15 cellular contexts compared by ENCODE assay signal in the genomic region with DNA sequence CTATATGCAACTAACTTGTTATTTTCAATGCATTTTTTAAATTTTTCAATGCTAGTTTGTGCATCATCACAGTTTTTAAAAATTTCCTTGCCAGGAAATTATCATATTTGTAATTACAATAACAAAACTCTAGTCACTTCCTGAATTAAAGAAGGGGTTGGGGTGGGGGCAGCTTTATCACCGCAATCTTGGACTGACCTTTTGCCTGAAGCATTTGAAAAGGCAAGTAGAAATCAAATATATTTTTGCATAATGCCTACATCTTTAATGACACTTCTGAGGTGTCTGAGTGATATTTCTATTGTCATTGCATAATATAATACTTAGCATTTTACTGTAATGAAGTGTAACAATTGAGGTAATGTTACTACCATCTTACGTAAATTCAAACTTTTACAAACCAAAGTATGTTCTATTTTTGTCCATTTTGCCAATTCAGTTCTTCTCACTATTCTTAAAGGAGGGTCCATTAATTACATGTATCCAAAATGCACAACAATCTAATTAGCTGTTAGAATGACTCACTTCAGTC.
DNase-seq lines count a peak whose midpoint lies in the region; ATAC-seq and TF ChIP-seq lines count a peak whose summit lies in the region.
"Had no signal": no experiment of that assay in that cellular context is flagged by ENCODE, and none has a peak within 500 bp of the region (broad histone marks: within the 10 kb centered on the region; RNA-seq: fewer than 3 reads in every experiment).

No MANE protein-coding gene starts in this region.

- no peak overlapping the region for H3K27ac ChIP-seq in breast epithelium
- H3K27ac ChIP-seq in esophagus muscularis mucosa (replicated peaks in 1 of 4) = peak overlapping the region; percentile 17 to 41 (median 35)
- H3K27ac ChIP-seq: 22Rv1 had no signal

- TF ChIP-seq EP300 in esophagus muscularis mucosa (IDR thresholded peaks at IDR 0.05) = no peak

- H3K27me3 Mint-ChIP-seq in MCF 10A (ENCODE audit: insufficient read depth, unreplicated experiment) = no peaks in the 10 kb centered on the region
- H3K27me3 Mint-ChIP-seq in natural killer cell treated with Interleukin-12 subunit alpha and Interleukin-12 subunit beta and Interleukin-15 and Interleukin-18, amount 100 ng/mL, for 72 hours = no peaks in the 10 kb centered on the region

- DNase-seq in MCF 10A (ENCODE audit: unreplicated experiment) (no peak), breast epithelium (ENCODE audit: low spot score in 2 of 2) (no peak), esophagus muscularis mucosa (ENCODE audit: extremely low spot score) (no peak)
- DNase-seq in natural killer cell treated with Interleukin-12 subunit alpha and Interleukin-12 subunit beta and Interleukin-15 and Interleukin-18, amount 100 ng/mL, for 72 hours (ENCODE audit: low spot score) = no peak
- DNase-seq in activated CD4-positive, CD25-positive, alpha-beta regulatory T cell treated with anti-CD3 and anti-CD28 coated beads, Interleukin-2, amount 50 U/mL, for 72 hours = no peak
- DNase-seq: DMS79 treated with DMSO at 0.1 percent for 48 hours, NCI-H187, NCI-H524 treated with DMSO at 0.1 percent for 48 hours, SHP77 had no signal

- peaks cover 50% of the 10 kb centered on the region for H3K4me1 Mint-ChIP-seq in MCF 10A (ENCODE audit: insufficient read depth, unreplicated experiment)
- H3K4me1 Mint-ChIP-seq in natural killer cell treated with Interleukin-12 subunit alpha and Interleukin-12 subunit beta and Interleukin-15 and Interleukin-18, amount 100 ng/mL, for 72 hours (ENCODE audit: low read depth in 2 of 2) = peaks cover 50 to 74% of the 10 kb centered on the region in 2 donors
- H3K4me1 Mint-ChIP-seq: B cell had no signal

- no peak overlapping the region for H3K4me3 ChIP-seq in breast epithelium
- H3K4me3 ChIP-seq in esophagus muscularis mucosa = no peak overlapping the region
- H3K4me3 ChIP-seq: HAP-1 had no signal

- H3K4me3 Mint-ChIP-seq in MCF 10A (ENCODE audit: unreplicated experiment) = peak overlapping the region; percentile 30
- no peak overlapping the region for H3K4me3 Mint-ChIP-seq in natural killer cell treated with Interleukin-12 subunit alpha and Interleukin-12 subunit beta and Interleukin-15 and Interleukin-18, amount 100 ng/mL, for 72 hours
- H3K4me3 Mint-ChIP-seq: B cell had no signal

- peak overlapping the region; percentile 83 for H3K27ac Mint-ChIP-seq in MCF 10A (ENCODE audit: low read depth, unreplicated experiment)
- H3K27ac Mint-ChIP-seq in natural killer cell treated with Interleukin-12 subunit alpha and Interleukin-12 subunit beta and Interleukin-15 and Interleukin-18, amount 100 ng/mL, for 72 hours = peak overlapping the region; percentile 29 to 85
- H3K27ac Mint-ChIP-seq: B cell had no signal

- intact Hi-C loops in MCF 10A (cut with micrococcal nuclease) (no loop called here), breast epithelium (cut with DNase I; ENCODE audit: low total_unique reads) (no loop called here), esophagus muscularis mucosa (cut with DNase I) (no loop called here)

- H3K27me3 ChIP-seq in breast epithelium (no peaks in the 10 kb centered on the region), esophagus muscularis mucosa (no peaks in the 10 kb centered on the region)

- H3K9me3 ChIP-seq in breast epithelium (no peaks in the 10 kb centered on the region), esophagus muscularis mucosa (no peaks in the 10 kb centered on the region)
- H3K9me3 ChIP-seq: HAP-1 had no signal

- BruUV-seq in MCF 10A (replicated peaks; lab: Mats Ljungman, UMichigan) = no TSS peak

- H3K4me1 ChIP-seq in breast epithelium (no peaks in the 10 kb centered on the region), esophagus muscularis mucosa (peaks cover 11 to 27% (median 22%) of the 10 kb centered on the region in 4 donors)
- H3K4me1 ChIP-seq: HAP-1 had no signal

- no peak for ATAC-seq in natural killer cell treated with Interleukin-12 subunit alpha and Interleukin-12 subunit beta and Interleukin-15 and Interleukin-18, amount 100 ng/mL, for 72 hours
- ATAC-seq in GM19452 (IDR thresholded peaks at IDR 0.05; ENCODE audit: unreplicated experiment) (no peak), HG03378 (IDR thresholded peaks at IDR 0.05; ENCODE audit: unreplicated experiment) (no peak)
- no peak for ATAC-seq in activated CD4-positive, CD25-positive, alpha-beta regulatory T cell treated with anti-CD3 and anti-CD28 coated beads, Interleukin-2, amount 50 U/mL, for 24 hours

- H3K36me3 ChIP-seq in breast epithelium (no peaks in the 10 kb centered on the region), esophagus muscularis mucosa (no peaks in the 10 kb centered on the region)
- H3K36me3 ChIP-seq: HAP-1 had no signal

- TF ChIP-seq CTCF in MCF 10A (IDR thresholded peaks at IDR 0.05; ENCODE audit: unreplicated experiment) = no peak
- TF ChIP-seq CTCF in breast epithelium (IDR thresholded peaks at IDR 0.05) = no peak
- no peak for TF ChIP-seq CTCF in esophagus muscularis mucosa (IDR thresholded peaks at IDR 0.05)

- H3K9me3 Mint-ChIP-seq in MCF 10A (ENCODE audit: unreplicated experiment) = no peaks in the 10 kb centered on the region
- no peaks in the 10 kb centered on the region for H3K9me3 Mint-ChIP-seq in natural killer cell treated with Interleukin-12 subunit alpha and Interleukin-12 subunit beta and Interleukin-15 and Interleukin-18, amount 100 ng/mL, for 72 hours

- 80% methylated on average over 2 of the region's 2 CpGs for WGBS in esophagus muscularis mucosa

- POLR2A ChIA-PET in MCF 10A (lab: Yijun Ruan, JAX) = interaction anchor here (0.7 to 1.4 kb wide), 6 partner anchors 15 to 209 kb away, joined by 3 read pairs; no protein-coding TSS in a partner anchor

- CTCF ChIA-PET in MCF 10A (lab: Yijun Ruan, JAX) = interaction anchor here (0.7 to 1.8 kb wide), 4 partner anchors 71 to 384 kb away, joined by 3 to 5 read pairs (median 3); no protein-coding TSS in a partner anchor

- no peaks in the 10 kb centered on the region for H3K36me3 Mint-ChIP-seq in MCF 10A (ENCODE audit: insufficient read depth, unreplicated experiment)
- H3K36me3 Mint-ChIP-seq in natural killer cell treated with Interleukin-12 subunit alpha and Interleukin-12 subunit beta and Interleukin-15 and Interleukin-18, amount 100 ng/mL, for 72 hours = no peaks in the 10 kb centered on the region

- TF ChIP-seq POLR2A in breast epithelium (IDR thresholded peaks at IDR 0.05) = no peak
- no peak for TF ChIP-seq POLR2A in esophagus muscularis mucosa (IDR thresholded peaks at IDR 0.05; ENCODE audit: low read depth)

Comparison
In these comparisons a context has a peak if more than half of its experiments do, and no peak if none do; other contexts are left out.
1. H3K27ac ChIP-seq: peak in esophagus muscularis mucosa (4 of 4); none in breast epithelium (0 of 2).